In the genomic region with DNA sequence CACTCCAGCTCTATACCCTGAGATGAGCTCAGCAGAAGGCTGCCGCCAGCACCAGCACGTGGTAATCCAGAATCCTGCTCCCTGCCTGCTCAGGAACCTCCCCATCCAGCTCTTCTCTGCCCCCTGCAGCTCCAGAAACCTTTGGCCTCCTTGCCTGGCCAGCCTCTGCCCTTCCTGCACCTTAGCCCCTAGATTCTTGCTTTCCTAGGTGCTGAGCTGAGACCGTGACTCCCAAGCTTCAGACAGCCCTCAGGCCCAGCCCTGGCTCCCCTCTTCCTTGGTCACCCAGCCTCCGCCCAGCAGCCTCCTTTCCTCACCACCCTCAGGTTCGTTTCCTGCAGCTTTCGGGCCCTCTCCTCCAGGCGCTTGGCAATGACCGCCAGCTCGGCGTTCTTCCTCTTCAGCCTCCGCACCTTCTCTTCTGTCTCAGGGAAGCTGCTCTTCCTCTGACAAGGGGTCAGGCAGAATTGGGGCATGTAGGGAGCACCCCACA, we compare ENCODE assay signal across 12 cellular contexts. TPM values are rescaled to one million over a fixed set of nuclear protein-coding genes. Genes with fewer than 3 reads are reported as not detected.
A peak's percentile ranks its signal among the peaks of the same experiment; 100 is the strongest.
DNase-seq lines count a peak whose midpoint lies in the region; ATAC-seq, FAIRE-seq and TF ChIP-seq lines count a peak whose summit lies in the region.
"Had no signal": no experiment of that assay in that cellular context is flagged by ENCODE, and none has a peak within 500 bp of the region (broad histone marks: within the 10 kb centered on the region; RNA-seq: fewer than 3 reads in every experiment).

No MANE protein-coding gene starts in this region.

- POLR2A ChIA-PET in A549 (lab: Yijun Ruan, JAX): interaction anchor here (2.0 kb wide), 1 partner anchor 26 kb away, joined by 9 read pairs; a partner anchor contains a TSS

- H3K4me1 ChIP-seq in A549: peaks cover 9% of the 10 kb centered on the region
- H3K4me1 ChIP-seq: HAP-1 had no signal

- H3K27ac ChIP-seq in A549: no peak overlapping the region
- H3K27ac ChIP-seq: SJSA1 had no signal

- WGBS in A549 (ENCODE audit: missing lambda C conversion rate): 73% methylated on average over 11 of the region's 11 CpGs

- no peak for TF ChIP-seq EP300 in A549 (IDR thresholded peaks at IDR 0.05)

- DNase-seq in A549 (ENCODE audit: low read depth in 1 of 2, low spot score in 1 of 2) (peak in 1 of 2 experiments; percentile 34), ELF-1 (ENCODE audit: low read depth, low spot score) (peak; percentile 58), RPMI8226 (peak; percentile 24), erythroblast (lab: John Stamatoyannopoulos, UW) (peak in 1 of 2 experiments; percentile 41), MV-4-11 (lab: John Stamatoyannopoulos, UW) (no peak), COLO668 (lab: John Stamatoyannopoulos, UW; ENCODE audit: unreplicated experiment) (no peak), HT-29 (ENCODE audit: low spot score) (no peak)
- DNase-seq: effector CD8-positive, alpha-beta T cell; NCI-H2029 had no signal

- TF ChIP-seq POLR2A in A549 (IDR thresholded peaks at IDR 0.05; ENCODE audit: low read length) (no peak), erythroblast (IDR thresholded peaks at IDR 0.05; ENCODE audit: low read length) (peak; percentile 32)

- no peak for FAIRE-seq in A549 (lab: Jason Lieb, UNC)

- ATAC-seq in A549: peak; percentile 43 to 54; a peak in 4 of 6 replicates
- ATAC-seq in HG03520 (IDR thresholded peaks at IDR 0.05; ENCODE audit: unreplicated experiment): no peak

- CTCF ChIA-PET in A549 (lab: Yijun Ruan, JAX): interaction anchor here (0.6 to 19.5 kb wide), 7 partner anchors 9 to 122 kb away, joined by 3 to 232 read pairs (median 5); a partner anchor contains a TSS

- no peak overlapping the region for H3K4me3 ChIP-seq in A549
- H3K4me3 ChIP-seq: HAP-1, SJSA1 had no signal

- no peak overlapping the region for H3K4me2 ChIP-seq in A549

- TF ChIP-seq RAD21 in A549 (conservative IDR thresholded peaks at IDR 0.05 in 1 of 2, IDR thresholded peaks at IDR 0.05 in 1 of 2): 0 out of 5 replicates have a peak, but pooled peaks of 1 of the 2 experiments have one; percentile 6

- H3K9me3 ChIP-seq in A549: no peaks in the 10 kb centered on the region
- H3K9me3 ChIP-seq: HAP-1, SJSA1 had no signal

- TF ChIP-seq CTCF in A549 (IDR thresholded peaks at IDR 0.05): no peak

TF ChIP-seq in A549, 52 proteins besides CTCF, POLR2A, EP300 and RAD21:
- TF ChIP-seq, protein P1, sequence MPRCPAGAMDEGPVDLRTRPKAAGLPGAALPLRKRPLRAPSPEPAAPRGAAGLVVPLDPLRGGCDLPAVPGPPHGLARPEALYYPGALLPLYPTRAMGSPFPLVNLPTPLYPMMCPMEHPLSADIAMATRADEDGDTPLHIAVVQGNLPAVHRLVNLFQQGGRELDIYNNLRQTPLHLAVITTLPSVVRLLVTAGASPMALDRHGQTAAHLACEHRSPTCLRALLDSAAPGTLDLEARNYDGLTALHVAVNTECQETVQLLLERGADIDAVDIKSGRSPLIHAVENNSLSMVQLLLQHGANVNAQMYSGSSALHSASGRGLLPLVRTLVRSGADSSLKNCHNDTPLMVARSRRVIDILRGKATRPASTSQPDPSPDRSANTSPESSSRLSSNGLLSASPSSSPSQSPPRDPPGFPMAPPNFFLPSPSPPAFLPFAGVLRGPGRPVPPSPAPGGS (IDR thresholded peaks at IDR 0.05): no peak
- TF ChIP-seq JUNB (IDR thresholded peaks at IDR 0.05) (no peak), CBX8 (IDR thresholded peaks at IDR 0.05) (no peak), KDM1A (IDR thresholded peaks at IDR 0.05; ENCODE audit: low read depth) (no peak), FOSB (CRISPR knock-in tag; IDR thresholded peaks at IDR 0.05) (no peak), ESRRA (IDR thresholded peaks at IDR 0.05; ENCODE audit: borderline replicate concordance, low read length) (no peak), NFE2L2 (conservative IDR thresholded peaks at IDR 0.05; ENCODE audit: low read length) (no peak), PHF8 (IDR thresholded peaks at IDR 0.05; ENCODE audit: borderline replicate concordance, low read depth) (no peak), KDM5A (IDR thresholded peaks at IDR 0.05) (no peak), NPAS2 (CRISPR knock-in tag; IDR thresholded peaks at IDR 0.05; ENCODE audit: borderline replicate concordance) (no peak)
- TF ChIP-seq, protein P2, sequence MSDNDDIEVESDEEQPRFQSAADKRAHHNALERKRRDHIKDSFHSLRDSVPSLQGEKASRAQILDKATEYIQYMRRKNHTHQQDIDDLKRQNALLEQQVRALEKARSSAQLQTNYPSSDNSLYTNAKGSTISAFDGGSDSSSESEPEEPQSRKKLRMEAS (IDR thresholded peaks at IDR 0.05): no peak
- TF ChIP-seq, protein P3, sequence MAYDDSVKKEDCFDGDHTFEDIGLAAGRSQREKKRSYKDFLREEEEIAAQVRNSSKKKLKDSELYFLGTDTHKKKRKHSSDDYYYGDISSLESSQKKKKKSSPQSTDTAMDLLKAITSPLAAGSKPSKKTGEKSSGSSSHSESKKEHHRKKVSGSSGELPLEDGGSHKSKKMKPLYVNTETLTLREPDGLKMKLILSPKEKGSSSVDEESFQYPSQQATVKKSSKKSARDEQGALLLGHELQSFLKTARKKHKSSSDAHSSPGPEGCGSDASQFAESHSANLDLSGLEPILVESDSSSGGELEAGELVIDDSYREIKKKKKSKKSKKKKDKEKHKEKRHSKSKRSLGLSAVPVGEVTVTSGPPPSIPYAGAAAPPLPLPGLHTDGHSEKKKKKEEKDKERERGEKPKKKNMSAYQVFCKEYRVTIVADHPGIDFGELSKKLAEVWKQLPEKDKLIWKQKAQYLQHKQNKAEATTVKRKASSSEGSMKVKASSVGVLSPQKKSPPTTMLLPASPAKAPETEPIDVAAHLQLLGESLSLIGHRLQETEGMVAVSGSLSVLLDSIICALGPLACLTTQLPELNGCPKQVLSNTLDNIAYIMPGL (CRISPR knock-in tag; IDR thresholded peaks at IDR 0.05; ENCODE audit: borderline replicate concordance): no peak
TF ChIP-seq in A549: peak in this region for 0.

RNA-seq across cellular contexts. Expression of a gene that starts 2.6 kb away (rescaled TPM):
- polyA plus RNA-seq in A549 (2011; rRNA removed): not detected in 2 replicates
- polyA plus RNA-seq in A549 (2012; cell fraction: cytosol; rRNA removed): not detected in 2 replicates
- polyA plus RNA-seq in A549 (2012; cell fraction: nucleus; rRNA removed): 0.01 and 0.04 TPM in 2 replicates
- not detected in 3 replicates for polyA plus RNA-seq in A549 (2017; fragmentation: RNase III; extraction: RNeasy Plus Mini Kit Qiagen cat#74134 plus additional on column Dnase treatment)
- polyA minus RNA-seq in A549 (2011; rRNA and poly(A)+ RNA removed): not detected in 2 replicates
- 0.86 and 2.4 TPM in 2 replicates for total RNA-seq in HT-29 (2014; rRNA removed; shearing (Covaris generic))

RNA-seq across cellular contexts. Expression of a gene that starts 26.0 kb away (rescaled TPM):
- 241 and 260 TPM in 2 replicates for polyA plus RNA-seq in A549 (2011; rRNA removed)
- polyA plus RNA-seq in A549 (2012; cell fraction: cytosol; rRNA removed): 112 and 123 TPM in 2 replicates
- polyA plus RNA-seq in A549 (2012; cell fraction: nucleus; rRNA removed): 60.7 and 203 TPM in 2 replicates
- 117 to 124 TPM (median 123 TPM) in 3 replicates for polyA plus RNA-seq in A549 (2017; fragmentation: RNase III; extraction: RNeasy Plus Mini Kit Qiagen cat#74134 plus additional on column Dnase treatment)
- polyA minus RNA-seq in A549 (2011; rRNA and poly(A)+ RNA removed): 81.6 and 112 TPM in 2 replicates
- total RNA-seq in HT-29 (2014; rRNA removed; shearing (Covaris generic)): 53.0 and 60.0 TPM in 2 replicates

RNA-seq across cellular contexts. Expression of a gene that starts 45.3 kb away (rescaled TPM):
- polyA plus RNA-seq in A549 (2011; rRNA removed) (not detected in 2 replicates), A549 (2017; fragmentation: RNase III; extraction: RNeasy Plus Mini Kit Qiagen cat#74134 plus additional on column Dnase treatment) (not detected in 3 replicates)
- polyA plus RNA-seq in A549 (2012; cell fraction: cytosol; rRNA removed): 0.01 TPM in 1 of 2 replicates, not detected in the other
- polyA plus RNA-seq in A549 (2012; cell fraction: nucleus; rRNA removed): not detected in 2 replicates
- not detected in 2 replicates for polyA minus RNA-seq in A549 (2011; rRNA and poly(A)+ RNA removed)
- not detected in 2 replicates for total RNA-seq in HT-29 (2014; rRNA removed; shearing (Covaris generic))
- total RNA-seq: SJSA1 had no signal

Comparison
In these comparisons a context has a peak if more than half of its experiments do, and no peak if none do; other contexts are left out.
1. DNase-seq: peak in ELF-1 (single experiment) and RPMI8226 (single experiment); none in MV-4-11 (single experiment), COLO668 (single experiment) and HT-29 (single experiment).